Comparison of ENCODE assay signal across 16 cellular contexts in genomic region chr6:155510879-155511278, GRCh38. TPM values are rescaled to one million over a fixed set of nuclear protein-coding genes. Genes with fewer than 3 reads are reported as not detected.
A peak's percentile ranks its signal among the peaks of the same experiment; 100 is the strongest.
DNase-seq lines count a peak whose midpoint lies in the region; ATAC-seq and TF ChIP-seq lines count a peak whose summit lies in the region.
"Had no signal": no experiment of that assay in that cellular context is flagged by ENCODE, and none has a peak within 500 bp of the region (broad histone marks: within the 10 kb centered on the region; RNA-seq: fewer than 3 reads in every experiment).

No MANE protein-coding gene starts in this region.

- H3K4me1 ChIP-seq in tibial artery (peaks cover 0 to 54% (median 13%) of the 10 kb centered on the region in 4 donors), heart right ventricle (no peaks in the 10 kb centered on the region)

- H3K36me3 ChIP-seq in tibial artery (no peaks in the 10 kb centered on the region), heart right ventricle (no peaks in the 10 kb centered on the region)

- WGBS in heart right ventricle, 2 donors, result 46 to 93% methylated on average over 1 of the region's 1 CpG

- DNase-seq in stimulated activated CD4-positive, alpha-beta T cell treated with anti-CD3 and anti-CD28 coated beads, Interleukin-15, amount 100 ng/mL, for 24 hours, result peak; percentile 14
- DNase-seq in stimulated activated CD4-positive, alpha-beta T cell treated with anti-CD3 and anti-CD28 coated beads, Interleukin-2, amount 100 ng/mL, for 48 hours, result no peak
- no peak for DNase-seq in tibial artery
- DNase-seq in GM19238 (ENCODE audit: insufficient read length, low spot score), result no peak
- DNase-seq in heart right ventricle, result no peak
- no peak for DNase-seq in NCI-H1092 treated with DMSO at 0.1 percent for 48 hours (lab: John Stamatoyannopoulos, UW)
- DNase-seq: DMS153, HCEC 1CT, NCI-H345, posterior cingulate gyrus had no signal

- no peaks in the 10 kb centered on the region for H3K9me3 ChIP-seq in tibial artery
- no peaks in the 10 kb centered on the region for H3K9me3 ChIP-seq in heart right ventricle

- H3K27me3 ChIP-seq in tibial artery (no peaks in the 10 kb centered on the region), heart right ventricle (no peaks in the 10 kb centered on the region)

- intact Hi-C loops in tibial artery (cut with DNase I; ENCODE audit: low total_unique reads), result no loop called here
- intact Hi-C loops in heart right ventricle (cut with DNase I), result no loop called here

- peak; percentile 93 for ATAC-seq in GM21619 (IDR thresholded peaks at IDR 0.05; ENCODE audit: unreplicated experiment)
- peak; percentile 66 for ATAC-seq in HG03457 (IDR thresholded peaks at IDR 0.05; ENCODE audit: unreplicated experiment)
- no peak for ATAC-seq in heart right ventricle

- H3K4me3 ChIP-seq in tibial artery (no peak overlapping the region), heart right ventricle (no peak overlapping the region)

- H3K27ac ChIP-seq in tibial artery, result peak overlapping the region; percentile 28 to 39
- no peak overlapping the region for H3K27ac ChIP-seq in heart right ventricle

- TF ChIP-seq CTCF in tibial artery (IDR thresholded peaks at IDR 0.05) (no peak), heart right ventricle (IDR thresholded peaks at IDR 0.05) (no peak)

RNA-seq across cellular contexts. Expression of gene NOX3, which starts 55.2 kb away (rescaled TPM):
- total RNA-seq in heart right ventricle, result not detected
- polyA plus RNA-seq in heart right ventricle, result not detected
- total RNA-seq: dermis microvascular lymphatic vessel endothelial cell; M059J; mononuclear cell; T-helper 2 cell treated with Interferon-gamma antibody and Interleukin-4, amounts not matched to agents 100 ng/mL and 5 ng/mL, for 36 hours had no signal

Comparison
In these comparisons a context has a peak if more than half of its experiments do, and no peak if none do; other contexts are left out.
1. ATAC-seq: peak in GM21619 (single experiment) and HG03457 (single experiment); none in heart right ventricle (0 of 8).
2. H3K27ac ChIP-seq: peak in tibial artery (2 of 2); none in heart right ventricle (0 of 10).